In the genomic region with DNA sequence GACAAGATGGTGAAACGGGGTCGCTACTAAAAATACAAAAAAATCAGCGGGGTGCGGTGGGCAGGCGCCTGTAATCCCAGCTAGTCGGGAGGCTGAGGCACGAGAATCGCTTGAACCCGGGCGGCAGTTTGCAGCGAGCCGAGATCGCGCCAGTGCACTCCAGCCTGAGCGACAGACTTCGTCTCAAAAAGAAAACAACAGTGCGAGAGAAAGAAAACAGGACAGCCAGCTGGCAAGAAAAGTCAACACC, we compare ENCODE assay signal across 7 cellular contexts. TPM values are rescaled to one million over a fixed set of nuclear protein-coding genes. Genes with fewer than 3 reads are reported as not detected.
DNase-seq lines count a peak whose midpoint lies in the region; ATAC-seq and TF ChIP-seq lines count a peak whose summit lies in the region.

No MANE protein-coding gene starts in this region.

- peak overlapping the region; percentile 63 for H3K4me3 ChIP-seq in HUES64 (ENCODE audit: low read length)
- peak overlapping the region; percentile 48 to 54 for H3K4me3 ChIP-seq in prostate gland

- H3K27me3 ChIP-seq in HUES64 (ENCODE audit: insufficient read depth, low read length) (no peaks in the 10 kb centered on the region), prostate gland (replicated peaks; ENCODE audit: insufficient read depth) (no peaks in the 10 kb centered on the region)

- peak; percentile 3 for ATAC-seq in GM19463 (IDR thresholded peaks at IDR 0.05; ENCODE audit: unreplicated experiment)

- H3K36me3 ChIP-seq in HUES64 (ENCODE audit: insufficient read depth, low read length): no peaks in the 10 kb centered on the region
- H3K36me3 ChIP-seq in prostate gland: no peaks in the 10 kb centered on the region

- H3K9me3 ChIP-seq in HUES64 (ENCODE audit: insufficient read depth, low read depth, low read length): no peaks in the 10 kb centered on the region
- no peaks in the 10 kb centered on the region for H3K9me3 ChIP-seq in prostate gland

- peak overlapping the region; percentile 96 for H3K27ac ChIP-seq in HUES64 (ENCODE audit: low read depth, low read length)
- peak overlapping the region; percentile 98 for H3K27ac ChIP-seq in epithelial cell of prostate
- H3K27ac ChIP-seq in prostate gland: peak overlapping the region; percentile 97

- WGBS in HUES64: under 1% methylated on average over 17 of the region's 17 CpGs
- WGBS in prostate gland: 1% methylated on average over 17 of the region's 17 CpGs

- H3K9ac ChIP-seq in HUES64 (ENCODE audit: low read depth, low read length): peak overlapping the region; percentile 93

- peaks cover 10% of the 10 kb centered on the region; the same call in 1 of the 2 replicates for H3K4me1 ChIP-seq in HUES64 (ENCODE audit: insufficient read depth, low read length)
- no peaks in the 10 kb centered on the region for H3K4me1 ChIP-seq in prostate gland (replicated peaks)

- intact Hi-C loops in prostate gland (cut with DNase I): no loop called here

- DNase-seq in epithelial cell of prostate (ENCODE audit: low read depth, low spot score): no peak
- no peak for DNase-seq in prostate gland (ENCODE audit: low spot score)
- no peak for DNase-seq in cerebellum (ENCODE audit: low spot score)
- DNase-seq in midbrain (lab: John Stamatoyannopoulos, UW): no peak
- no peak for DNase-seq in DMS114 treated with DMSO at 0.1 percent for 48 hours (lab: John Stamatoyannopoulos, UW; ENCODE audit: unreplicated experiment)

- TF ChIP-seq CTCF in prostate gland (IDR thresholded peaks at IDR 0.05): no peak

- no peak for TF ChIP-seq POLR2A in prostate gland (IDR thresholded peaks at IDR 0.05)

RNA-seq across cellular contexts. Expression of a gene that starts 0.6 kb away (rescaled TPM):
- polyA plus RNA-seq in HUES64 (2013, experiment 1 of 2): 11,225 TPM
- polyA plus RNA-seq in HUES64 (2013, experiment 2 of 2): 13,281 TPM
- total RNA-seq in prostate gland: under 1 TPM; under 0.01 TPM
- total RNA-seq in cerebellum: under 0.01 TPM

RNA-seq across cellular contexts. Expression of a gene that starts 0.7 kb away (rescaled TPM):
- polyA plus RNA-seq in HUES64 (2013, experiment 1 of 2): 10,262 TPM
- 12,216 TPM for polyA plus RNA-seq in HUES64 (2013, experiment 2 of 2)
- total RNA-seq in prostate gland (under 1 TPM; under 0.01 TPM), cerebellum (under 0.01 TPM)

RNA-seq across cellular contexts. Expression of a gene that starts 9.8 kb away (rescaled TPM):
- 0.85 TPM for polyA plus RNA-seq in HUES64 (2013, experiment 1 of 2)
- polyA plus RNA-seq in HUES64 (2013, experiment 2 of 2): 2.0 TPM
- total RNA-seq in prostate gland (1 to 10 TPM in 1 of 2 donors, under 1 TPM in 1; 0.96 to 2.2 TPM), cerebellum (2.5 TPM)

RNA-seq across cellular contexts. Expression of a gene that starts 26.8 kb away (rescaled TPM):
- 46.3 TPM for polyA plus RNA-seq in HUES64 (2013, experiment 1 of 2)
- 52.9 TPM for polyA plus RNA-seq in HUES64 (2013, experiment 2 of 2)
- total RNA-seq in prostate gland: 100 to 1,000 TPM in 1 of 2 donors, 10 to 100 TPM in 1; 58.3 to 113 TPM
- 7.9 TPM for total RNA-seq in cerebellum

RNA-seq across cellular contexts. Expression of a gene that starts 35.2 kb away (rescaled TPM):
- polyA plus RNA-seq in HUES64 (2013, experiment 1 of 2): not detected
- not detected for polyA plus RNA-seq in HUES64 (2013, experiment 2 of 2)
- not detected for total RNA-seq in prostate gland
- 0.64 TPM for total RNA-seq in cerebellum
